Comparison of ENCODE assay signal across 9 cellular contexts in the genomic region with DNA sequence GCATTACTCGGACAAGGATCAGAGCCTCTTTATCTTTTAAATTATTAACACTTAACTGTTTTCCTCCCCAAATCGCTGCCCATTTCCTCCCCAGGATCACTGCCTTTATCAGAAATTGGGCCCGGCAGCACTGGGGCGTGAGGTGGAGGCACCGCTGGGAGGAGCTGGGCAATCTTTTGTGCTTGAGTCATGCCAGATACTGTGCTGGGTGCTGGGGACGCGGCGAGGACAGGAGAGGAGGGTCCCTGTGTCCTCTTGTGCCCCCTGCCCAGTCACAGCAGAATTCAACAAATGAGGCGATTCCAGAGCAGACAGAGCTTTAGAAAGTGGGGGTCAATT.
DNase-seq lines count a peak whose midpoint lies in the region; ATAC-seq and TF ChIP-seq lines count a peak whose summit lies in the region.
"Had no signal": no experiment of that assay in that cellular context is flagged by ENCODE, and none has a peak within 500 bp of the region (broad histone marks: within the 10 kb centered on the region; RNA-seq: fewer than 3 reads in every experiment).

No MANE protein-coding gene starts in this region.

- H3K27ac Mint-ChIP-seq in T-helper 2 cell treated with Interferon-gamma antibody and Interleukin-4, amounts not matched to agents 5 μg/mL and 100 μg/mL, for 36 hours, result no peak overlapping the region

- H3K36me3 ChIP-seq in body of pancreas (replicated peaks in 1 of 2; ENCODE audit: insufficient read depth in 1 of 2, low read depth in 2 of 2), result no peaks in the 10 kb centered on the region
- no peaks in the 10 kb centered on the region for H3K36me3 ChIP-seq in thymus (ENCODE audit: control insufficient read depth, insufficient read depth)

- peaks cover 7% of the 10 kb centered on the region for H3K27me3 Mint-ChIP-seq in T-helper 2 cell treated with Interferon-gamma antibody and Interleukin-4, amounts not matched to agents 5 μg/mL and 100 μg/mL, for 36 hours (ENCODE audit: low read depth)

- peaks cover 15% of the 10 kb centered on the region for H3K4me1 ChIP-seq in body of pancreas
- no peaks in the 10 kb centered on the region for H3K4me1 ChIP-seq in thymus (ENCODE audit: control insufficient read depth, insufficient read depth, low read length)

- H3K36me3 Mint-ChIP-seq in T-helper 2 cell treated with Interferon-gamma antibody and Interleukin-4, amounts not matched to agents 5 μg/mL and 100 μg/mL, for 36 hours (ENCODE audit: low read depth), result no peaks in the 10 kb centered on the region

- 10 to 17% methylated on average over 9 of the region's 9 CpGs for WGBS in body of pancreas, 2 donors
- 35% methylated on average over 9 of the region's 9 CpGs for WGBS in thymus

- TF ChIP-seq POLR2A in body of pancreas (IDR thresholded peaks at IDR 0.05), result no peak

- intact Hi-C loops in body of pancreas (cut with DNase I), result no loop called here

- H3K4me3 ChIP-seq in body of pancreas, result peak overlapping the region in 1 of 2 donors; percentile 61
- H3K4me3 ChIP-seq in thymus (ENCODE audit: low read length), result peak overlapping the region; percentile 32

- no peak for TF ChIP-seq CTCF in body of pancreas (IDR thresholded peaks at IDR 0.05)

- ATAC-seq in body of pancreas, result peak; percentile 45

- H3K4me3 Mint-ChIP-seq in T-helper 2 cell treated with Interferon-gamma antibody and Interleukin-4, amounts not matched to agents 5 μg/mL and 100 μg/mL, for 36 hours, result peak overlapping the region; percentile 81

- H3K9me3 ChIP-seq in body of pancreas, result no peaks in the 10 kb centered on the region
- no peaks in the 10 kb centered on the region for H3K9me3 ChIP-seq in thymus (ENCODE audit: control insufficient read depth)

- no peaks in the 10 kb centered on the region for H3K9me3 Mint-ChIP-seq in T-helper 2 cell treated with Interferon-gamma antibody and Interleukin-4, amounts not matched to agents 5 μg/mL and 100 μg/mL, for 36 hours

- no peaks in the 10 kb centered on the region for H3K27me3 ChIP-seq in body of pancreas
- H3K27me3 ChIP-seq in thymus (ENCODE audit: control insufficient read depth, insufficient read depth), result peaks cover 5% of the 10 kb centered on the region

- peaks cover 1% of the 10 kb centered on the region for H3K4me1 Mint-ChIP-seq in T-helper 2 cell treated with Interferon-gamma antibody and Interleukin-4, amounts not matched to agents 5 μg/mL and 100 μg/mL, for 36 hours (ENCODE audit: low read depth)

- H3K27ac ChIP-seq in body of pancreas (peak overlapping the region in 3 of 4 donors; percentile 48 to 87 (median 80)), thymus (ENCODE audit: low read depth) (no peak overlapping the region)

- no peak for DNase-seq in T-helper 2 cell treated with Interferon-gamma antibody and Interleukin-4, amounts not matched to agents 5 μg/mL and 100 μg/mL, for 36 hours (ENCODE audit: low spot score)
- no peak for DNase-seq in T-helper 2 cell
- peak; percentile 22 to 42 (median 37) for DNase-seq in body of pancreas
- DNase-seq in kidney tubule cell (ENCODE audit: low spot score), result peak; percentile 22
- no peak for DNase-seq in NCI-H748 (lab: John Stamatoyannopoulos, UW; ENCODE audit: unreplicated experiment)
- no peak for DNase-seq in effector CD4-positive, alpha-beta T cell
- DNase-seq in AML-193 (lab: John Stamatoyannopoulos, UW), result no peak
- DNase-seq: COR-L47 had no signal

Comparison
In these comparisons a context has a peak if more than half of its experiments do, and no peak if none do; other contexts are left out.
1. DNase-seq: peak in body of pancreas (4 of 4) and kidney tubule cell (single experiment); none in T-helper 2 cell treated with Interferon-gamma antibody and Interleukin-4, amounts not matched to agents 5 μg/mL and 100 μg/mL, for 36 hours (single experiment), T-helper 2 cell (0 of 5), NCI-H748 (single experiment), effector CD4-positive, alpha-beta T cell (single experiment) and AML-193 (0 of 2).